ENCODE assay signal across 9 cellular contexts in the genomic region with DNA sequence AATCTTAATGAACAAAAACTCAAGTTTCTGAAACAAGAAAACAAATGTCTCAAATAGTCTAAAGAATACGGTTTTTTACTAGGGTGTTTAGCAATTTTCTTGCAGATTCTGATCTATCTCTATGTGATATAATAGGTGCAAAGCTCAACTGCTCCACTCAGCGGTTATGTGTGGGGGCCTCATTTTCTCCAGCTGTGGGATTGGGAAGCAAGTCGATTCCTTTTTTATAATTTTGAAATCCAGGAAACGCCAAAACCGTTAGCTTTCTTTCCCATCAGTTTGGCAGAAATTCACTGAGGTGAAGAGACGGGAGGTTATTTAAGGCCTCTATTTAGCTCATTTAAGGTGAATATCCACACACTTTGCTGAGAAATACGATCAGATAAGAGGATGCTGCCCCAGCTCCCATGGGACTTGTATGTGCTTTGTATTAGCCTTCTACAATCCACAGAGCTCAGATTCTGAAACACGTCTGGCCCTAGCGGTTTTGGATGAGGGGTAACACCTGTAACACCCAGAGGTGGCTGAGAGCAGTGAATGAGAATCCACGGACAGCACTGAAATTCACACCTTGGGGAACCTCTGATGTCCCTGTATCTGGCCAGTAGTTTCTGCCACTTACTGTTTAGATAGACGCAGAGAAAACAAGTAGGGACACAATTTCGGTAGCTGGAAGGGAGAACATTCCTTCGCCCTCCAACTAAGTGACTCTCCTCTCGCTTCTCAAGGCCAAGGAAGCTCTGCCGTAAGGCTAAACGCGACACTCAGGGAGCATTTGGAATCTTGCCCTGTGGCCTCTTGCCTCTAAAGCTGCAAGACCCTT. TPM values are rescaled to one million over a fixed set of nuclear protein-coding genes. Genes with fewer than 3 reads are reported as not detected.
DNase-seq lines count a peak whose midpoint lies in the region; ATAC-seq, FAIRE-seq and TF ChIP-seq lines count a peak whose summit lies in the region.
"Had no signal": no experiment of that assay in that cellular context is flagged by ENCODE, and none has a peak within 500 bp of the region (broad histone marks: within the 10 kb centered on the region; RNA-seq: fewer than 3 reads in every experiment).

No MANE protein-coding gene starts in this region.

- no peaks in the 10 kb centered on the region for H3K9me3 Mint-ChIP-seq in CD4-positive, alpha-beta memory T cell
- H3K9me3 Mint-ChIP-seq in endothelial cell (ENCODE audit: unreplicated experiment), result no peaks in the 10 kb centered on the region
- H3K9me3 Mint-ChIP-seq: naive B cell had no signal

- CTCF ChIA-PET in CD4-positive, alpha-beta memory T cell (lab: Charles Lee; ENCODE audit: partially characterized antibody), result interaction anchor here (0.6 to 12.5 kb wide), 7 partner anchors 38 to 518 kb away, joined by 3 to 298 read pairs (median 5); a partner anchor contains a TSS

- no peak overlapping the region for H3K27ac ChIP-seq in CD4-positive, alpha-beta memory T cell (ENCODE audit: low read depth, low read length)

- no peaks in the 10 kb centered on the region for H3K27me3 ChIP-seq in CD4-positive, alpha-beta memory T cell (ENCODE audit: insufficient read depth, low read length)

- H3K4me3 ChIP-seq in CD4-positive, alpha-beta memory T cell (ENCODE audit: low read length in 2 of 2), result no peak overlapping the region

- FAIRE-seq in urothelium cell line (lab: Jason Lieb, UNC), result no peak

- peaks cover 0 to 7% (median 5%) of the 10 kb centered on the region in 4 donors for H3K4me1 Mint-ChIP-seq in CD4-positive, alpha-beta memory T cell
- H3K4me1 Mint-ChIP-seq in endothelial cell (ENCODE audit: unreplicated experiment), result no peaks in the 10 kb centered on the region

- intact Hi-C loops in left cardiac atrium (cut with DNase I) (no loop called here), left ventricle myocardium superior (cut with micrococcal nuclease) (no loop called here)
- intact Hi-C loops in CD4-positive, alpha-beta memory T cell (cut with micrococcal nuclease), result no loop called here

- DNase-seq in left cardiac atrium (no peak), left ventricle myocardium superior (no peak), SK-N-DZ (ENCODE audit: low spot score) (peak; percentile 78), iris pigment epithelial cell (ENCODE audit: low read depth) (peak; percentile 68), urothelium cell line (ENCODE audit: low spot score) (peak; percentile 54), NCI-H2081 treated with DMSO at 0.1 percent for 48 hours (lab: John Stamatoyannopoulos, UW) (no peak), endothelial cell (ENCODE audit: low spot score) (no peak)
- no peak for DNase-seq in CD4-positive, alpha-beta memory T cell
- DNase-seq: naive B cell had no signal

- ATAC-seq in left cardiac atrium (peak; percentile 25 to 39), left ventricle myocardium superior (no peak)

- H3K9me3 ChIP-seq in CD4-positive, alpha-beta memory T cell (ENCODE audit: control insufficient read depth in 1 of 2, low read length in 2 of 2), result no peaks in the 10 kb centered on the region

- peak overlapping the region in 1 of 7 donors; percentile 42 for H3K27ac Mint-ChIP-seq in CD4-positive, alpha-beta memory T cell
- H3K27ac Mint-ChIP-seq in endothelial cell (ENCODE audit: unreplicated experiment), result no peak overlapping the region
- H3K27ac Mint-ChIP-seq: naive B cell had no signal

- TF ChIP-seq CTCF in endothelial cell (IDR thresholded peaks at IDR 0.05; ENCODE audit: unreplicated experiment), result no peak

- peaks cover 10% of the 10 kb centered on the region for H3K4me1 ChIP-seq in CD4-positive, alpha-beta memory T cell (ENCODE audit: insufficient read depth, low read length)

- POLR2A ChIA-PET in CD4-positive, alpha-beta memory T cell (lab: Charles Lee; ENCODE audit: partially characterized antibody), result interaction anchor here (0.7 kb wide), 1 partner anchor 170 kb away, joined by 3 read pairs; a partner anchor contains a TSS

- H3K27me3 Mint-ChIP-seq in CD4-positive, alpha-beta memory T cell, result no peaks in the 10 kb centered on the region
- H3K27me3 Mint-ChIP-seq in endothelial cell (ENCODE audit: unreplicated experiment), result no peaks in the 10 kb centered on the region
- H3K27me3 Mint-ChIP-seq: naive B cell had no signal

- H3K36me3 ChIP-seq in CD4-positive, alpha-beta memory T cell (ENCODE audit: insufficient read depth, low read length), result no peaks in the 10 kb centered on the region

- H3K36me3 Mint-ChIP-seq in CD4-positive, alpha-beta memory T cell, result no peaks in the 10 kb centered on the region
- H3K36me3 Mint-ChIP-seq in endothelial cell (ENCODE audit: low read depth, unreplicated experiment), result no peaks in the 10 kb centered on the region
- H3K36me3 Mint-ChIP-seq: naive B cell had no signal

- no peak overlapping the region for H3K4me3 Mint-ChIP-seq in CD4-positive, alpha-beta memory T cell
- no peak overlapping the region for H3K4me3 Mint-ChIP-seq in endothelial cell (ENCODE audit: unreplicated experiment)
- H3K4me3 Mint-ChIP-seq: naive B cell had no signal

RNA-seq across cellular contexts. Expression of a gene that starts 6.6 kb away (rescaled TPM):
- 1 to 10 TPM; 1.2 to 3.3 TPM for total RNA-seq in left cardiac atrium
- total RNA-seq in left ventricle myocardium superior, result 3.2 TPM
- polyA plus RNA-seq in SK-N-DZ (2014; cell fraction: cytosol; rRNA removed), result 18.4 and 26.0 TPM in 2 replicates
- 28.8 and 32.0 TPM in 2 replicates for polyA plus RNA-seq in SK-N-DZ (2014; cell fraction: nucleus; rRNA removed)
- total RNA-seq in CD4-positive, alpha-beta memory T cell, result 10 to 100 TPM; 17.6 to 17.8 TPM
- 10 to 100 TPM; 10.8 to 14.6 TPM for polyA plus RNA-seq in CD4-positive, alpha-beta memory T cell
- total RNA-seq in endothelial cell (ENCODE audit: unreplicated experiment), result 7.6 TPM

RNA-seq across cellular contexts. Expression of a gene that starts 56.9 kb away (rescaled TPM):
- total RNA-seq in left cardiac atrium (1 to 10 TPM; 3.2 to 4.6 TPM), left ventricle myocardium superior (7.1 TPM), endothelial cell (ENCODE audit: unreplicated experiment) (7.1 TPM)
- 3.8 TPM in 2 replicates for polyA plus RNA-seq in SK-N-DZ (2014; cell fraction: cytosol; rRNA removed)
- polyA plus RNA-seq in SK-N-DZ (2014; cell fraction: nucleus; rRNA removed), result 1.4 and 2.2 TPM in 2 replicates
- total RNA-seq in CD4-positive, alpha-beta memory T cell, result 10 to 100 TPM; 10.9 to 12.7 TPM
- polyA plus RNA-seq in CD4-positive, alpha-beta memory T cell, result under 1 TPM; 0.71 to 0.93 TPM

Comparison
In these comparisons a context has a peak if more than half of its experiments do, and no peak if none do; other contexts are left out.
1. DNase-seq: peak in SK-N-DZ (single experiment), iris pigment epithelial cell (single experiment) and urothelium cell line (single experiment); none in left cardiac atrium (single experiment), left ventricle myocardium superior (single experiment), NCI-H2081 treated with DMSO at 0.1 percent for 48 hours (single experiment), CD4-positive, alpha-beta memory T cell (0 of 5) and endothelial cell (single experiment).